Comparison of ENCODE assay signal across 10 cellular contexts in the genomic region with DNA sequence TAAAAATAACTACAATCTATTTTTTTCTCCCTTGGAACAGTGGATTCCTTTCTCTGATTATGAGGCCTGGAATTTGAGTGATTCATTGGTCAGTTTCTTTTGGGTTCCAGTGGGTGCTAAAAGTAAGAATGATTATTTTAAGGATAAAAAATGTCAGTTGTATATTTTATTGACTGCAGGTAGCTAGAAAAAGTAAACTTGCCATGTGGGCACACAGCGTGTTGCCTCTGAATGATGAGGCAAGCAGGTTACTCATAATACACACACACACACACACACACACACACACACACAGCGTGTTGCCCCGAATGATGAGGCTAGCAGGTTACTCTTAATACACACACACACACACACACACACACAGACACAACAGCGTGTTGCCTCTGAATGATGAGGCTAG. TPM values are rescaled to one million over a fixed set of nuclear protein-coding genes. Genes with fewer than 3 reads are reported as not detected.
DNase-seq lines count a peak whose midpoint lies in the region; ATAC-seq, FAIRE-seq and TF ChIP-seq lines count a peak whose summit lies in the region.
"Had no signal": no experiment of that assay in that cellular context is flagged by ENCODE, and none has a peak within 500 bp of the region (broad histone marks: within the 10 kb centered on the region; RNA-seq: fewer than 3 reads in every experiment).

No MANE protein-coding gene starts in this region.

- POLR2A ChIA-PET in HEK293T (lab: Yijun Ruan, JAX) (interaction anchor here (1.3 to 1.5 kb wide), 2 partner anchors 12 to 14 kb away, joined by 4 to 7 read pairs; a partner anchor contains a TSS), A673 (lab: Charles Lee; ENCODE audit: low non-redundant PET) (interaction anchor here (0.6 kb wide), 1 partner anchor 9 kb away, joined by 5 read pairs; no protein-coding TSS in a partner anchor)

- H3K27ac ChIP-seq in gastrocnemius medialis = no peak overlapping the region
- no peak overlapping the region for H3K27ac ChIP-seq in A673 (ENCODE audit: low read depth, low read length, poor library complexity, severe bottlenecking)

- no peak overlapping the region; the same call in 1 of the 2 replicates for H3K4me3 ChIP-seq in AG09309 (ENCODE audit: control insufficient read depth, low read depth, low read length)
- no peak overlapping the region for H3K4me3 ChIP-seq in astrocyte of the spinal cord (ENCODE audit: low read depth, low read length)
- H3K4me3 ChIP-seq in BE2C (ENCODE audit: low read depth, low read length) = no peak overlapping the region
- H3K4me3 ChIP-seq in gastrocnemius medialis = no peak overlapping the region
- H3K4me3 ChIP-seq in A673 (ENCODE audit: low read depth, low read length, poor library complexity, severe bottlenecking) = no peak overlapping the region

- no peak for ATAC-seq in gastrocnemius medialis
- ATAC-seq in HG03139 (IDR thresholded peaks at IDR 0.05; ENCODE audit: unreplicated experiment) = no peak

- H3K27me3 ChIP-seq in BE2C (no peaks in the 10 kb centered on the region; the same call in none of the 2 replicates), gastrocnemius medialis (no peaks in the 10 kb centered on the region), A673 (replicated peaks; ENCODE audit: insufficient read depth, low read depth, low read length, poor library complexity) (no peaks in the 10 kb centered on the region)

- in situ Hi-C loops in astrocyte of the spinal cord (cut with HindIII; ENCODE audit: low sequenced_read_pairs) (no loop called here), gastrocnemius medialis (cut with MboI; ENCODE audit: low sequenced_read_pairs in 4 of 4) (no loop called here)

- H3K4me1 ChIP-seq in BE2C (no peaks in the 10 kb centered on the region; the same call in 1 of the 2 replicates), gastrocnemius medialis (peaks cover 0 to 6% of the 10 kb centered on the region in 2 donors), A673 (ENCODE audit: insufficient read depth, low read length, poor library complexity, severe bottlenecking) (peaks cover 76% of the 10 kb centered on the region)

- DNase-seq in AG09309 (ENCODE audit: low read depth) (peak; percentile 75), HEK293T (ENCODE audit: extremely low spot score) (no peak), astrocyte of the spinal cord (ENCODE audit: low read depth, low spot score) (peak; percentile 92), BE2C (no peak), gastrocnemius medialis (no peak), A673 (ENCODE audit: low spot score) (no peak)
- DNase-seq: DMS79, mesendoderm had no signal

- intact Hi-C loops in gastrocnemius medialis (cut with DNase I; ENCODE audit: low total_unique reads) = no loop called here
- intact Hi-C loops in A673 (cut with micrococcal nuclease; ENCODE audit: unreplicated experiment) = no loop called here

- TF ChIP-seq POLR2A in gastrocnemius medialis (IDR thresholded peaks at IDR 0.05) = no peak

- FAIRE-seq in islet of Langerhans (lab: Jason Lieb, UNC) = peak; percentile 85

- TF ChIP-seq CTCF in AG09309 (IDR thresholded peaks at IDR 0.05; ENCODE audit: control insufficient read depth, insufficient read depth, low read depth, low read length, missing control alignments) = no peak
- TF ChIP-seq CTCF in astrocyte of the spinal cord (IDR thresholded peaks at IDR 0.05; ENCODE audit: low read depth, low read length) = no peak
- TF ChIP-seq CTCF in BE2C (IDR thresholded peaks at IDR 0.05; ENCODE audit: low read depth, low read length) = no peak
- TF ChIP-seq CTCF in gastrocnemius medialis (IDR thresholded peaks at IDR 0.05 in 4 of 5, conservative IDR thresholded peaks at IDR 0.05 in 1 of 5) = no peak
- TF ChIP-seq CTCF in A673 (conservative IDR thresholded peaks at IDR 0.05; ENCODE audit: low read depth, low read length) = no peak

- no TSS peak for BruUV-seq in A673 (replicated peaks; lab: Mats Ljungman, UMichigan)

- CTCF ChIA-PET in HEK293T (lab: Yijun Ruan, JAX) (no interaction called here), A673 (lab: Charles Lee) (no interaction called here)

- no peaks in the 10 kb centered on the region for H3K9me3 ChIP-seq in BE2C
- no peaks in the 10 kb centered on the region for H3K9me3 ChIP-seq in gastrocnemius medialis
- no peaks in the 10 kb centered on the region for H3K9me3 ChIP-seq in A673 (ENCODE audit: low read depth, low read length, poor library complexity, severe bottlenecking)

- H3K36me3 ChIP-seq in BE2C (no peaks in the 10 kb centered on the region), gastrocnemius medialis (no peaks in the 10 kb centered on the region), A673 (ENCODE audit: insufficient read depth, low read length, poor library complexity, severe bottlenecking) (no peaks in the 10 kb centered on the region)

TF ChIP-seq in HEK293T, 16 proteins besides CTCF, POLR2A, EP300 and RAD21:
- TF ChIP-seq CTBP1 (IDR thresholded peaks at IDR 0.05; ENCODE audit: borderline replicate concordance) (peak; percentile 69; the same call in 1 of the 2 replicates), SP1 (IDR thresholded peaks at IDR 0.05) (no peak)

RNA-seq across cellular contexts. Expression of a gene that starts 13.8 kb away (rescaled TPM):
- polyA plus RNA-seq in BE2C (2012; ENCODE audit: insufficient read depth, insufficient read length, low read depth) = 2.4 TPM
- total RNA-seq in gastrocnemius medialis = 1 to 10 TPM in 2 of 4 donors, under 1 TPM in 2; 0.91 to 2.8 (median 1.1) TPM
- total RNA-seq in A673 (2021) = 89.7 and 90.7 TPM in 2 replicates

Comparison
In these comparisons a context has a peak if more than half of its experiments do, and no peak if none do; other contexts are left out.
1. DNase-seq: peak in AG09309 (single experiment) and astrocyte of the spinal cord (single experiment); none in HEK293T (single experiment), BE2C (single experiment), gastrocnemius medialis (0 of 2) and A673 (single experiment).
2. RNA of a gene that starts 13.8 kb away (total RNA-seq): 89.7 to 90.7 TPM in A673; 0.91 to 2.8 TPM in gastrocnemius medialis; every median in the first group is over 10 times any median in the second.